In the genomic region with DNA sequence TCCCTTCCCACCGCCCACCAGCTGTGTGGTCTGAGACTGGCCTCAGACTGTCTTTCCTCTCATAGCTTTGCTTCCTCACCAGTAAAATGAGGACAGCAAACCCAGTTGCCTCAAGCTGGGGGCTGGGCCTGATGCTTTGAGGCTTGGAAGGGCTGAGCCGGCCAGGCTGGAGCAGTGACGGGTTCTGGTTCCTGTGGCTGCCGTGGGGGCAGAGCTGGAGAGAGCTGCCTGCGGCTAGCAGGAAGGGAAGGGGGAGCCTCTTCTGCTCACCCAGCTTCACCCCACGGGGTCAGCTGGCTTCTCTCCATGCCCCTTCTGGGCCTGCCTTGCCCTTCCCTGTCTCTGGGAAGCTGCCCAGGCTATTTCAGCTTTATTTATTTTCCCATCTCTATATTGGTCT, we compare ENCODE assay signal across 8 cellular contexts. TPM values are rescaled to one million over a fixed set of nuclear protein-coding genes. Genes with fewer than 3 reads are reported as not detected.
DNase-seq lines count a peak whose midpoint lies in the region; ATAC-seq lines count a peak whose summit lies in the region.

No MANE protein-coding gene starts in this region.

- CTCF ChIA-PET in activated CD8-positive, alpha-beta T cell treated with anti-CD3 and anti-CD28 coated beads, Interleukin-2, amount 10 ng/mL, durations not matched to agents 7 days and 5 days (lab: Charles Lee), result interaction anchor here (1.1 to 2.0 kb wide), 6 partner anchors 12 to 281 kb away, joined by 3 to 15 read pairs (median 4); partner anchors contain the start of gene LASP1

- peaks cover 9 to 22% (median 17%) of the 10 kb centered on the region in 3 donors for H3K4me1 Mint-ChIP-seq in IgD-negative memory B cell
- peaks cover 97% of the 10 kb centered on the region for H3K4me1 Mint-ChIP-seq in activated CD8-positive, alpha-beta T cell treated with anti-CD3 and anti-CD28 coated beads, Interleukin-2, amount 10 ng/mL, durations not matched to agents 7 days and 5 days (ENCODE audit: low read depth)

- no peaks in the 10 kb centered on the region for H3K27me3 Mint-ChIP-seq in IgD-negative memory B cell
- no peaks in the 10 kb centered on the region for H3K27me3 Mint-ChIP-seq in activated CD8-positive, alpha-beta T cell treated with anti-CD3 and anti-CD28 coated beads, Interleukin-2, amount 10 ng/mL, durations not matched to agents 7 days and 5 days (ENCODE audit: low read depth)

- POLR2A ChIA-PET in activated CD8-positive, alpha-beta T cell treated with anti-CD3 and anti-CD28 coated beads, Interleukin-2, amount 10 ng/mL, durations not matched to agents 7 days and 5 days (lab: Charles Lee), result interaction anchor here (0.9 to 1.8 kb wide), 6 partner anchors 9 to 24 kb away, joined by 3 to 7 read pairs (median 4); partner anchors contain the start of gene LASP1

- H3K27ac Mint-ChIP-seq in IgD-negative memory B cell, result peak overlapping the region; percentile 4 to 63 (median 16)
- H3K27ac Mint-ChIP-seq in activated CD8-positive, alpha-beta T cell treated with anti-CD3 and anti-CD28 coated beads, Interleukin-2, amount 10 ng/mL, durations not matched to agents 7 days and 5 days, result peak overlapping the region; percentile 94

- H3K4me3 ChIP-seq in skin epidermis, result no peak overlapping the region

- peak; percentile 73 for DNase-seq in activated CD8-positive, alpha-beta T cell treated with anti-CD3 and anti-CD28 coated beads, Interleukin-2, amount 10 ng/mL, durations not matched to agents 7 days and 5 days
- peak; percentile 70 for DNase-seq in Right ventricle myocardium superior
- DNase-seq in NCI-H2196 treated with DMSO at 0.1 percent for 48 hours (lab: John Stamatoyannopoulos, UW; ENCODE audit: unreplicated experiment), result no peak
- DNase-seq in AG20443 (ENCODE audit: low spot score), result no peak

- peak overlapping the region in 1 of 4 donors; percentile 55 for H3K4me3 Mint-ChIP-seq in IgD-negative memory B cell
- H3K4me3 Mint-ChIP-seq in activated CD8-positive, alpha-beta T cell treated with anti-CD3 and anti-CD28 coated beads, Interleukin-2, amount 10 ng/mL, durations not matched to agents 7 days and 5 days, result peak overlapping the region; percentile 38

- H3K9me3 Mint-ChIP-seq in IgD-negative memory B cell, result no peaks in the 10 kb centered on the region
- no peaks in the 10 kb centered on the region for H3K9me3 Mint-ChIP-seq in activated CD8-positive, alpha-beta T cell treated with anti-CD3 and anti-CD28 coated beads, Interleukin-2, amount 10 ng/mL, durations not matched to agents 7 days and 5 days (ENCODE audit: insufficient read depth)

- H3K27ac ChIP-seq in skin epidermis, result peak overlapping the region in 19 of 21 experiments; percentile 14 to 90 (median 58)

- intact Hi-C loops in Right ventricle myocardium superior (cut with DNase I), result no loop called here

- peak; percentile 48 for ATAC-seq in activated CD8-positive, alpha-beta T cell treated with anti-CD3 and anti-CD28 coated beads, Interleukin-2, amount 10 ng/mL, durations not matched to agents 7 days and 5 days
- ATAC-seq in Right ventricle myocardium superior (ENCODE audit: poor library complexity) (peak; percentile 19), GM21723 (IDR thresholded peaks at IDR 0.05; ENCODE audit: unreplicated experiment) (no peak), HG03025 (IDR thresholded peaks at IDR 0.05; ENCODE audit: low FRiP score, unreplicated experiment) (no peak)

- peaks cover 1% of the 10 kb centered on the region for H3K36me3 Mint-ChIP-seq in IgD-negative memory B cell
- peaks cover 89% of the 10 kb centered on the region for H3K36me3 Mint-ChIP-seq in activated CD8-positive, alpha-beta T cell treated with anti-CD3 and anti-CD28 coated beads, Interleukin-2, amount 10 ng/mL, durations not matched to agents 7 days and 5 days (ENCODE audit: low read depth)

RNA-seq across cellular contexts. Expression of gene LASP1, which starts 23.8 kb away (rescaled TPM):
- 44.5 TPM for polyA plus RNA-seq in IgD-negative memory B cell
- total RNA-seq in activated CD8-positive, alpha-beta T cell treated with anti-CD3 and anti-CD28 coated beads, Interleukin-2, amount 10 ng/mL, durations not matched to agents 7 days and 5 days, result 100 to 1,000 TPM; 268 to 276 TPM
- total RNA-seq in Right ventricle myocardium superior, result 31.7 TPM

RNA-seq across cellular contexts. Expression of gene RPL23, which starts 40.1 kb away (rescaled TPM):
- polyA plus RNA-seq in IgD-negative memory B cell, result 1,385 TPM
- total RNA-seq in activated CD8-positive, alpha-beta T cell treated with anti-CD3 and anti-CD28 coated beads, Interleukin-2, amount 10 ng/mL, durations not matched to agents 7 days and 5 days, result 1,000 to 10,000 TPM; 1,130 to 1,164 TPM
- 767 TPM for total RNA-seq in Right ventricle myocardium superior

Comparison
In these comparisons a context has a peak if more than half of its experiments do, and no peak if none do; other contexts are left out.
1. ATAC-seq: peak in activated CD8-positive, alpha-beta T cell treated with anti-CD3 and anti-CD28 coated beads, Interleukin-2, amount 10 ng/mL, durations not matched to agents 7 days and 5 days (single experiment) and Right ventricle myocardium superior (single experiment); none in GM21723 (single experiment) and HG03025 (single experiment).
2. DNase-seq: peak in activated CD8-positive, alpha-beta T cell treated with anti-CD3 and anti-CD28 coated beads, Interleukin-2, amount 10 ng/mL, durations not matched to agents 7 days and 5 days (single experiment) and Right ventricle myocardium superior (single experiment); none in NCI-H2196 treated with DMSO at 0.1 percent for 48 hours (single experiment) and AG20443 (single experiment).